ENCODE assay signal across 9 cellular contexts in the genomic region with DNA sequence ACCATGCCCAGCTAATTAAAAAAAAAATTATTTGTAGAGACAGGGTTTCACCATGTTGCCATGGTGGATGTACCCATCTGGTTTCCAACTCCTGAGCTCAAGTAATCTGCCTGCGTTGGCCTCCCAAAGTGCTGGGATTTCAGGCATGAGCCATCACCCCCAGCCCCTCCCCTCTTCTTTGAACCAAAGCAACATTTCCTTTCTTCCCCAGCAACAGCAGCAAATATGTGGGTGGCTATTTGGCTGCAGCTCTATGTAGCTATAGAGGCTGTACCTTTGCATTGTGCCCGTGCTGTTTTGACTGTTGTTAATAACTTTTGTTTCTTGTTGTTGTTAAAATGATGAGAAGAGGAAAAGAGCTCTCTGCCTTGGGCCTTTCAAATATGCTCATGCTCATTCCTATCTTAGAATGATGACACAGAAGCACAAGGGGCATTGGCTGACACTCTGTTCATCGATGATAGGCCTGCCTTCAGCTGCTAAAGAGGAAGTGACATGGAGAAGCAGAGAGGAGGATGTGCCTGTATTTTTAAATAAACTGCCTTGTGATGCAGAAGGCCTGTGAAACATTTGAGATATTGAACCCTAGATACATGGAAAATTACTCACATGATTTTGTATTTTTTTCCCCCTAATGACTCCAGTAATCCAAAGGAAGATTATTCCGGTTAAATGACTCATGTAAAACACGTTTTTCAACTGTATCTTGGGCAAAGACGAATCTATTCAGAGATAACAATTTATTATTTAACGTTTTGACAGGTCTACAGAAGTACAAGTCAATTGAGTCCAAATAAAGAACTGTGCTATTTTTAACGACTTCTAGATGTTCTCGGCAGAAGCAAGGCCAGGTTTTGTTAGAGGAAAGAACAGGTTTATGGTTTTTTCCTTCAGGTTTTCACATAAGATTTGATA. TPM values are rescaled to one million over a fixed set of nuclear protein-coding genes. Genes with fewer than 3 reads are reported as not detected.
DNase-seq lines count a peak whose midpoint lies in the region; ATAC-seq, FAIRE-seq and TF ChIP-seq lines count a peak whose summit lies in the region.
"Had no signal": no experiment of that assay in that cellular context is flagged by ENCODE, and none has a peak within 500 bp of the region (broad histone marks: within the 10 kb centered on the region; RNA-seq: fewer than 3 reads in every experiment).

No MANE protein-coding gene starts in this region.

- no peaks in the 10 kb centered on the region for H3K4me1 ChIP-seq in endothelial cell of umbilical vein (ENCODE audit: control insufficient read depth, extremely low read depth, insufficient read depth, low read length)
- H3K4me1 ChIP-seq in naive thymus-derived CD4-positive, alpha-beta T cell (ENCODE audit: control insufficient read depth in 2 of 2, insufficient read depth in 2 of 2, low read length in 2 of 2), result no peaks in the 10 kb centered on the region

- H3K36me3 Mint-ChIP-seq in naive thymus-derived CD4-positive, alpha-beta T cell, result no peaks in the 10 kb centered on the region

- no peaks in the 10 kb centered on the region for H3K9me3 ChIP-seq in endothelial cell of umbilical vein (replicated peaks; ENCODE audit: control insufficient read depth, insufficient read depth, low read length)
- H3K9me3 ChIP-seq in naive thymus-derived CD4-positive, alpha-beta T cell (ENCODE audit: control insufficient read depth in 2 of 3, low read length in 3 of 3), result no peaks in the 10 kb centered on the region

- DNase-seq in EH (ENCODE audit: low read depth) (peak; percentile 66), NCI-H446 treated with DMSO at 0.1 percent for 48 hours (lab: John Stamatoyannopoulos, UW) (peak; percentile 57), endothelial cell of umbilical vein (ENCODE audit: low read depth, low spot score) (peak; percentile 14), NCI-H2029 (lab: John Stamatoyannopoulos, UW) (no peak)
- peak in 2 of 9 donors; percentile 13 to 16 for DNase-seq in naive thymus-derived CD4-positive, alpha-beta T cell
- DNase-seq in activated naive CD4-positive, alpha-beta T cell treated with anti-CD3 and anti-CD28 coated beads, Interleukin-2, amount 50 U/mL, for 16 hours, result no peak
- DNase-seq: activated naive CD8-positive, alpha-beta T cell treated with anti-CD3 and anti-CD28 coated beads, Interleukin-2, amount 10 ng/mL, durations not matched to agents 7 days and 5 days had no signal

- H3K4me3 ChIP-seq in endothelial cell of umbilical vein (replicated peaks in 1 of 3; ENCODE audit: insufficient read depth in 1 of 3, low read depth in 1 of 3, low read length in 3 of 3), result no peak overlapping the region
- H3K4me3 ChIP-seq in naive thymus-derived CD4-positive, alpha-beta T cell (ENCODE audit: low read length), result no peak overlapping the region

- peak overlapping the region in 4 of 9 donors; percentile 1 to 58 (median 9) for H3K27ac Mint-ChIP-seq in naive thymus-derived CD4-positive, alpha-beta T cell
- H3K27ac Mint-ChIP-seq: activated naive CD8-positive, alpha-beta T cell treated with anti-CD3 and anti-CD28 coated beads, Interleukin-2, amount 10 ng/mL, durations not matched to agents 7 days and 5 days had no signal

- CTCF ChIA-PET in endothelial cell of umbilical vein (lab: Charles Lee), result interaction anchor here (0.7 kb wide), 1 partner anchor 78 kb away, joined by 3 read pairs; no protein-coding TSS in a partner anchor
- CTCF ChIA-PET in naive thymus-derived CD4-positive, alpha-beta T cell (lab: Charles Lee), result no interaction called here

- no TSS peak for BruUV-seq in endothelial cell of umbilical vein (replicated peaks; lab: Mats Ljungman, UMichigan)

- no peaks in the 10 kb centered on the region for H3K9me1 ChIP-seq in endothelial cell of umbilical vein (replicated peaks; ENCODE audit: control insufficient read depth, extremely low read depth, insufficient read depth, low read length)

- intact Hi-C loops in endothelial cell of umbilical vein (cut with micrococcal nuclease), result no loop called here
- intact Hi-C loops in naive thymus-derived CD4-positive, alpha-beta T cell (cut with micrococcal nuclease), result no loop called here

- no peaks in the 10 kb centered on the region for H3K27me3 Mint-ChIP-seq in naive thymus-derived CD4-positive, alpha-beta T cell

- H3K9ac ChIP-seq in endothelial cell of umbilical vein (replicated peaks; ENCODE audit: extremely low read depth, insufficient read depth, low read length), result no peak overlapping the region

- TF ChIP-seq POLR2A in endothelial cell of umbilical vein (IDR thresholded peaks at IDR 0.05; ENCODE audit: low read depth, low read length), result no peak

- no peak overlapping the region for H2AFZ ChIP-seq in endothelial cell of umbilical vein (ENCODE audit: low read depth, low read length)

- FAIRE-seq in endothelial cell of umbilical vein (lab: Jason Lieb, UNC), result no peak

- peak; percentile 62 for ATAC-seq in naive thymus-derived CD4-positive, alpha-beta T cell
- ATAC-seq in GM18502 (IDR thresholded peaks at IDR 0.05; ENCODE audit: poor library complexity, unreplicated experiment) (no peak), HG02870 (IDR thresholded peaks at IDR 0.05; ENCODE audit: unreplicated experiment) (no peak)

- H3K9me3 Mint-ChIP-seq in naive thymus-derived CD4-positive, alpha-beta T cell, result no peaks in the 10 kb centered on the region

- H4K20me1 ChIP-seq in endothelial cell of umbilical vein (replicated peaks; ENCODE audit: control insufficient read depth, extremely low read depth, insufficient read depth, low read length), result no peaks in the 10 kb centered on the region

- no peak overlapping the region for H3K27ac ChIP-seq in endothelial cell of umbilical vein (ENCODE audit: insufficient read depth, low read depth, low read length)
- no peak overlapping the region for H3K27ac ChIP-seq in naive thymus-derived CD4-positive, alpha-beta T cell (ENCODE audit: low read depth, low read length)

- H3K27me3 ChIP-seq in endothelial cell of umbilical vein (ENCODE audit: control insufficient read depth in 2 of 2, insufficient read depth in 2 of 2, low read length in 2 of 2), result peaks cover 0 to 5% of the 10 kb centered on the region in 2 experiments
- H3K27me3 ChIP-seq in naive thymus-derived CD4-positive, alpha-beta T cell (ENCODE audit: control insufficient read depth in 2 of 2, insufficient read depth in 2 of 2, low read length in 2 of 2), result no peaks in the 10 kb centered on the region

- dilution Hi-C loops in endothelial cell of umbilical vein (cut with MboI; ENCODE audit: extremely low pct_ligation_motif_present, low sequenced_read_pairs), result no loop called here

- no peaks in the 10 kb centered on the region for H3K36me3 ChIP-seq in endothelial cell of umbilical vein (ENCODE audit: control insufficient read depth in 2 of 2, extremely low read depth in 1 of 2, insufficient read depth in 2 of 2, low read length in 2 of 2)
- H3K36me3 ChIP-seq in naive thymus-derived CD4-positive, alpha-beta T cell (ENCODE audit: control insufficient read depth in 2 of 3, insufficient read depth in 3 of 3, low read length in 3 of 3), result no peaks in the 10 kb centered on the region

- H3K4me3 Mint-ChIP-seq in naive thymus-derived CD4-positive, alpha-beta T cell, result peak overlapping the region in 2 of 10 donors; percentile 32 to 35
- H3K4me3 Mint-ChIP-seq: activated naive CD8-positive, alpha-beta T cell treated with anti-CD3 and anti-CD28 coated beads, Interleukin-2, amount 10 ng/mL, durations not matched to agents 7 days and 5 days had no signal

- no peaks in the 10 kb centered on the region for H3K79me2 ChIP-seq in endothelial cell of umbilical vein (ENCODE audit: control insufficient read depth, insufficient read depth, low read length)

- no peak overlapping the region for H3K4me2 ChIP-seq in endothelial cell of umbilical vein (ENCODE audit: insufficient read depth, low read length)

- TF ChIP-seq CTCF in endothelial cell of umbilical vein (IDR thresholded peaks at IDR 0.05; ENCODE audit: extremely low read depth in 1 of 2, insufficient read depth in 1 of 2, low read depth in 1 of 2, low read length in 2 of 2), result no peak

- peaks cover 6 to 13% (median 11%) of the 10 kb centered on the region in 7 donors for H3K4me1 Mint-ChIP-seq in naive thymus-derived CD4-positive, alpha-beta T cell

- POLR2A ChIA-PET in endothelial cell of umbilical vein (lab: Charles Lee), result no interaction called here
- POLR2A ChIA-PET in naive thymus-derived CD4-positive, alpha-beta T cell (lab: Charles Lee), result no interaction called here

TF ChIP-seq in endothelial cell of umbilical vein, 7 proteins besides CTCF, POLR2A, EP300 and RAD21 (continues in another document):
- TF ChIP-seq FOS (IDR thresholded peaks at IDR 0.05; ENCODE audit: borderline replicate concordance, insufficient read depth, low read length) (no peak), EZH2 (IDR thresholded peaks at IDR 0.05; ENCODE audit: borderline replicate concordance, low read depth, low read length, severe bottlenecking) (no peak)
- TF ChIP-seq, protein P1, sequence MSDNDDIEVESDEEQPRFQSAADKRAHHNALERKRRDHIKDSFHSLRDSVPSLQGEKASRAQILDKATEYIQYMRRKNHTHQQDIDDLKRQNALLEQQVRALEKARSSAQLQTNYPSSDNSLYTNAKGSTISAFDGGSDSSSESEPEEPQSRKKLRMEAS (IDR thresholded peaks at IDR 0.05; ENCODE audit: insufficient read depth, insufficient read length), result no peak

RNA-seq across cellular contexts. Expression of a gene that starts 20.5 kb away (rescaled TPM):
- total RNA-seq in endothelial cell of umbilical vein, result 26.7 and 29.3 TPM in 2 replicates
- polyA plus RNA-seq in endothelial cell of umbilical vein, result 14.4 and 23.9 TPM in 2 replicates
- polyA plus RNA-seq in endothelial cell of umbilical vein (2011; cell fraction: cytosol; rRNA removed), result 13.0 and 13.3 TPM in 2 replicates
- polyA plus RNA-seq in endothelial cell of umbilical vein (2011; cell fraction: nucleus; rRNA removed), result 10.9 and 11.5 TPM in 2 replicates
- 15.7 and 24.1 TPM in 2 replicates for polyA plus RNA-seq in endothelial cell of umbilical vein (2012)
- polyA minus RNA-seq in endothelial cell of umbilical vein, result 50.7 and 69.7 TPM in 2 replicates
- polyA minus RNA-seq in endothelial cell of umbilical vein (2011; cell fraction: cytosol; rRNA and poly(A)+ RNA removed), result 17.9 TPM
- polyA minus RNA-seq in endothelial cell of umbilical vein (2011; cell fraction: nucleus; rRNA and poly(A)+ RNA removed), result 27.0 and 39.3 TPM in 2 replicates
- total RNA-seq in naive thymus-derived CD4-positive, alpha-beta T cell, result 10 to 100 TPM; 12.9 to 19.7 (median 15.4) TPM
- polyA plus RNA-seq in naive thymus-derived CD4-positive, alpha-beta T cell, result 1 to 10 TPM; 5.4 to 6.5 TPM

RNA-seq across cellular contexts. Expression of a gene that starts 52.5 kb away (rescaled TPM):
- not detected in 2 replicates for total RNA-seq in endothelial cell of umbilical vein
- 0.04 TPM in 1 of 2 replicates, not detected in the other for polyA plus RNA-seq in endothelial cell of umbilical vein
- polyA plus RNA-seq in endothelial cell of umbilical vein (2011; cell fraction: cytosol; rRNA removed), result not detected in 2 replicates
- 0.14 TPM in 1 of 2 replicates, not detected in the other for polyA plus RNA-seq in endothelial cell of umbilical vein (2011; cell fraction: nucleus; rRNA removed)
- 0.14 TPM in 1 of 2 replicates, not detected in the other for polyA plus RNA-seq in endothelial cell of umbilical vein (2012)
- not detected in 2 replicates for polyA minus RNA-seq in endothelial cell of umbilical vein
- not detected for polyA minus RNA-seq in endothelial cell of umbilical vein (2011; cell fraction: cytosol; rRNA and poly(A)+ RNA removed)
- polyA minus RNA-seq in endothelial cell of umbilical vein (2011; cell fraction: nucleus; rRNA and poly(A)+ RNA removed), result not detected in 2 replicates
- not detected for total RNA-seq in naive thymus-derived CD4-positive, alpha-beta T cell
- polyA plus RNA-seq in naive thymus-derived CD4-positive, alpha-beta T cell, result not detected
- total RNA-seq: activated naive CD8-positive, alpha-beta T cell treated with anti-CD3 and anti-CD28 coated beads, Interleukin-2, amount 10 ng/mL, durations not matched to agents 7 days and 5 days had no signal

Comparison
In these comparisons a context has a peak if more than half of its experiments do, and no peak if none do; other contexts are left out.
1. DNase-seq: peak in EH (single experiment), NCI-H446 treated with DMSO at 0.1 percent for 48 hours (single experiment) and endothelial cell of umbilical vein (single experiment); none in NCI-H2029 (single experiment) and activated naive CD4-positive, alpha-beta T cell treated with anti-CD3 and anti-CD28 coated beads, Interleukin-2, amount 50 U/mL, for 16 hours (single experiment).